In the genomic region with DNA sequence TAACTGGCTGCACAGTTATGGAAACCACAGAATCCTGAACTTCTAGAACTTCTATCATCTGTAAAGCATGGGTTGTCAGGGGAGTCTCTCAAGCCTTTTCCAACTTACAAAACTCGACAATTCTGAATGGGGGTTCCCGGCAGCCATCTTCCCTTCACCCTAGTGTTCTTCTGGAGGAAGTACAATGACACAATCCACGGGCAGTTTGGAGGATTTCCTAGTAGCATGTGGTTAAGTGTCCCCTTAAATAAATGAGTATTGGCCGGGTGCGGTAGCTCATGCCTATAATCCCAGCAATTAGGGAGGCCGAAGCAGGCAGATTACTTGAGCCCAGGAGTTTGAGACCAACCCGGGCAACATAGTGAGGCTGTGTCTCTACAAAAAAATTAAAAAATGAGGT, we compare ENCODE assay signal across 9 cellular contexts. TPM values are rescaled to one million over a fixed set of nuclear protein-coding genes. Genes with fewer than 3 reads are reported as not detected.
DNase-seq lines count a peak whose midpoint lies in the region; ATAC-seq lines count a peak whose summit lies in the region.
"Had no signal": no experiment of that assay in that cellular context is flagged by ENCODE, and none has a peak within 500 bp of the region (broad histone marks: within the 10 kb centered on the region; RNA-seq: fewer than 3 reads in every experiment).

No MANE protein-coding gene starts in this region.

- peak overlapping the region; percentile 97 for H3K4me3 Mint-ChIP-seq in activated CD4-positive, alpha-beta T cell treated with anti-CD3 and anti-CD28 coated beads, Interleukin-2, amount 10 ng/mL, durations not matched to agents 7 days and 5 days
- peak overlapping the region; percentile 98 to 100 for H3K4me3 Mint-ChIP-seq in effector memory CD8-positive, alpha-beta T cell
- H3K4me3 Mint-ChIP-seq in stimulated activated naive B cell treated with anti-CD40 and anti-IgM and Interleukin-4, amounts not matched to agents 10 μg/mL and 1 μg/mL and 100 μg/mL, for 72 hours: peak overlapping the region; percentile 39 to 61

- DNase-seq in activated CD4-positive, alpha-beta T cell treated with anti-CD3 and anti-CD28 coated beads, Interleukin-2, amount 10 ng/mL, durations not matched to agents 7 days and 5 days: no peak
- no peak for DNase-seq in activated CD4-positive, alpha-beta T cell treated with anti-CD3 and anti-CD28 coated beads, Interleukin-2, amount 50 U/mL, for 4 hours
- peak; percentile 25 for DNase-seq in NOMO-1 treated with dmso at 0.1 percent for 144 hours (lab: John Stamatoyannopoulos, UW; ENCODE audit: unreplicated experiment)
- peak; percentile 14 to 23 (median 19) for DNase-seq in effector memory CD8-positive, alpha-beta T cell
- DNase-seq in stimulated activated naive B cell treated with anti-CD40 and anti-IgM and Interleukin-4, amounts not matched to agents 10 μg/mL and 1 μg/mL and 100 μg/mL, for 72 hours: peak; percentile 29
- no peak for DNase-seq in A172 (ENCODE audit: low spot score)
- no peak for DNase-seq in LoVo (ENCODE audit: low spot score)
- no peak for DNase-seq in sciatic nerve (ENCODE audit: low spot score)
- DNase-seq: NCI-H774 had no signal

- no peak for ATAC-seq in effector memory CD8-positive, alpha-beta T cell (replicated peaks)
- peak in 1 of 2 donors; percentile 13 for ATAC-seq in stimulated activated naive B cell treated with anti-CD40 and anti-IgM and Interleukin-4, amounts not matched to agents 10 μg/mL and 1 μg/mL and 100 μg/mL, for 72 hours (replicated peaks)
- no peak for ATAC-seq in sciatic nerve

- H3K27ac Mint-ChIP-seq in activated CD4-positive, alpha-beta T cell treated with anti-CD3 and anti-CD28 coated beads, Interleukin-2, amount 10 ng/mL, durations not matched to agents 7 days and 5 days: peak overlapping the region; percentile 43
- peak overlapping the region; percentile 100 for H3K27ac Mint-ChIP-seq in effector memory CD8-positive, alpha-beta T cell
- peak overlapping the region; percentile 92 for H3K27ac Mint-ChIP-seq in stimulated activated naive B cell treated with anti-CD40 and anti-IgM and Interleukin-4, amounts not matched to agents 10 μg/mL and 1 μg/mL and 100 μg/mL, for 72 hours

- CTCF ChIA-PET in activated CD4-positive, alpha-beta T cell treated with anti-CD3 and anti-CD28 coated beads, Interleukin-2, amount 10 ng/mL, durations not matched to agents 7 days and 5 days (lab: Charles Lee): interaction anchor here (0.6 to 3.8 kb wide), 3 partner anchors 9 to 110 kb away, joined by 4 to 10 read pairs (median 4); no protein-coding TSS in a partner anchor

- no peaks in the 10 kb centered on the region for H3K9me3 Mint-ChIP-seq in activated CD4-positive, alpha-beta T cell treated with anti-CD3 and anti-CD28 coated beads, Interleukin-2, amount 10 ng/mL, durations not matched to agents 7 days and 5 days
- no peaks in the 10 kb centered on the region for H3K9me3 Mint-ChIP-seq in effector memory CD8-positive, alpha-beta T cell
- H3K9me3 Mint-ChIP-seq in stimulated activated naive B cell treated with anti-CD40 and anti-IgM and Interleukin-4, amounts not matched to agents 10 μg/mL and 1 μg/mL and 100 μg/mL, for 72 hours: no peaks in the 10 kb centered on the region

- POLR2A ChIA-PET in activated CD4-positive, alpha-beta T cell treated with anti-CD3 and anti-CD28 coated beads, Interleukin-2, amount 10 ng/mL, durations not matched to agents 7 days and 5 days (lab: Charles Lee): no interaction called here

- H3K4me1 Mint-ChIP-seq in activated CD4-positive, alpha-beta T cell treated with anti-CD3 and anti-CD28 coated beads, Interleukin-2, amount 10 ng/mL, durations not matched to agents 7 days and 5 days: peaks cover 50% of the 10 kb centered on the region
- H3K4me1 Mint-ChIP-seq in effector memory CD8-positive, alpha-beta T cell (ENCODE audit: low read depth in 2 of 2): peaks cover 38 to 56% of the 10 kb centered on the region in 2 donors
- H3K4me1 Mint-ChIP-seq in stimulated activated naive B cell treated with anti-CD40 and anti-IgM and Interleukin-4, amounts not matched to agents 10 μg/mL and 1 μg/mL and 100 μg/mL, for 72 hours: peaks cover 28 to 46% of the 10 kb centered on the region in 2 donors

- intact Hi-C loops in sciatic nerve (cut with DNase I): no loop called here

- no peaks in the 10 kb centered on the region for H3K27me3 Mint-ChIP-seq in activated CD4-positive, alpha-beta T cell treated with anti-CD3 and anti-CD28 coated beads, Interleukin-2, amount 10 ng/mL, durations not matched to agents 7 days and 5 days
- H3K27me3 Mint-ChIP-seq in effector memory CD8-positive, alpha-beta T cell: no peaks in the 10 kb centered on the region
- H3K27me3 Mint-ChIP-seq in stimulated activated naive B cell treated with anti-CD40 and anti-IgM and Interleukin-4, amounts not matched to agents 10 μg/mL and 1 μg/mL and 100 μg/mL, for 72 hours: no peaks in the 10 kb centered on the region

- peaks cover 14% of the 10 kb centered on the region for H3K36me3 Mint-ChIP-seq in activated CD4-positive, alpha-beta T cell treated with anti-CD3 and anti-CD28 coated beads, Interleukin-2, amount 10 ng/mL, durations not matched to agents 7 days and 5 days (ENCODE audit: low read depth)
- H3K36me3 Mint-ChIP-seq in effector memory CD8-positive, alpha-beta T cell (ENCODE audit: insufficient read depth): peaks cover 33% of the 10 kb centered on the region
- H3K36me3 Mint-ChIP-seq in stimulated activated naive B cell treated with anti-CD40 and anti-IgM and Interleukin-4, amounts not matched to agents 10 μg/mL and 1 μg/mL and 100 μg/mL, for 72 hours: peaks cover 0 to 2% of the 10 kb centered on the region in 2 donors

RNA-seq across cellular contexts. Expression of a gene that starts 2.1 kb away (rescaled TPM):
- 1 to 10 TPM; 5.6 to 6.8 TPM for total RNA-seq in activated CD4-positive, alpha-beta T cell treated with anti-CD3 and anti-CD28 coated beads, Interleukin-2, amount 10 ng/mL, durations not matched to agents 7 days and 5 days
- 0.48 and 5.3 TPM in 2 replicates for total RNA-seq in A172 (2014; rRNA removed; shearing (Covaris generic))
- 1.1 TPM for total RNA-seq in sciatic nerve

RNA-seq across cellular contexts. Expression of a gene that starts 2.5 kb away (rescaled TPM):
- total RNA-seq in activated CD4-positive, alpha-beta T cell treated with anti-CD3 and anti-CD28 coated beads, Interleukin-2, amount 10 ng/mL, durations not matched to agents 7 days and 5 days: 10 to 100 TPM; 11.7 to 13.8 TPM
- 0.77 and 5.6 TPM in 2 replicates for total RNA-seq in A172 (2014; rRNA removed; shearing (Covaris generic))
- total RNA-seq in sciatic nerve: 7.0 TPM

RNA-seq across cellular contexts. Expression of a gene that starts 41.0 kb away (rescaled TPM):
- 10 to 100 TPM; 72.5 to 82.3 TPM for total RNA-seq in activated CD4-positive, alpha-beta T cell treated with anti-CD3 and anti-CD28 coated beads, Interleukin-2, amount 10 ng/mL, durations not matched to agents 7 days and 5 days
- 165 and 202 TPM in 2 replicates for total RNA-seq in A172 (2014; rRNA removed; shearing (Covaris generic))
- total RNA-seq in sciatic nerve: 62.1 TPM

Comparison
In these comparisons a context has a peak if more than half of its experiments do, and no peak if none do; other contexts are left out.
1. DNase-seq: peak in NOMO-1 treated with dmso at 0.1 percent for 144 hours (single experiment), effector memory CD8-positive, alpha-beta T cell (3 of 3) and stimulated activated naive B cell treated with anti-CD40 and anti-IgM and Interleukin-4, amounts not matched to agents 10 μg/mL and 1 μg/mL and 100 μg/mL, for 72 hours (single experiment); none in activated CD4-positive, alpha-beta T cell treated with anti-CD3 and anti-CD28 coated beads, Interleukin-2, amount 10 ng/mL, durations not matched to agents 7 days and 5 days (single experiment), activated CD4-positive, alpha-beta T cell treated with anti-CD3 and anti-CD28 coated beads, Interleukin-2, amount 50 U/mL, for 4 hours (0 of 2), A172 (single experiment), LoVo (single experiment) and sciatic nerve (single experiment).
2. H3K27ac Mint-ChIP-seq: peak in every context shown above with its lines; median percentile 100 in effector memory CD8-positive, alpha-beta T cell; 92 in stimulated activated naive B cell treated with anti-CD40 and anti-IgM and Interleukin-4, amounts not matched to agents 10 μg/mL and 1 μg/mL and 100 μg/mL, for 72 hours; 43 in activated CD4-positive, alpha-beta T cell treated with anti-CD3 and anti-CD28 coated beads, Interleukin-2, amount 10 ng/mL, durations not matched to agents 7 days and 5 days.
3. Peak in every context shown above with its lines, with median percentiles within 50 percentile points of each other: H3K4me3 Mint-ChIP-seq.